In the genomic region with DNA sequence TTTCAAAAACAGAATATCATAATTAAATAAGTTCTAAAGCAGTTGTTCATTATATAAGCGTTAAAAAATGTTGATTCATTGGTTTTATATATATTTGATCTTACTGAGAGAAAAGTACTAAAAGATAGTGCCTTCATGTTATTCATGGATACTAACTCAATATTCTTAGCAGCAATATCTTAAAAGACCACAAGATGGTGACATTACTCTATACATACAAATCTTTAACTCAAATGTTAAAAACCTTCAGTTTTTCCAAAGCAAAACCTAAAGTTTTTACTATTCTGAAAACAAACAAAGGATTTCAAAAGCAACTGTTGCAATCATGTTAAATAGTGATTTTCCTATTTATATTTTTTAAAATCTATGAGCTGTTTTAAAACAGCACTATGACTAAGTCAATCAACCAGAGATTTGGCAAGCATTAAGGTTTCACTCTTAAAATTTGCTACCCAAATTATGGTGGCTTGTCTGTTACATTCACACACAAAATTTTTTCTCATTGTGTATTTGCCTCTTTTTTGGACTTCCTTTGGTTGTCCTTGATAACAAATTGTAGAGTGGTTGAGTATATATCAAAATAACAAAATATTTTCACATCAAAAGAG, we compare ENCODE assay signal across 8 cellular contexts. TPM values are rescaled to one million over a fixed set of nuclear protein-coding genes. Genes with fewer than 3 reads are reported as not detected.
DNase-seq lines count a peak whose midpoint lies in the region; ATAC-seq and TF ChIP-seq lines count a peak whose summit lies in the region.

No MANE protein-coding gene starts in this region.

- TF ChIP-seq CTCF in LNCaP clone FGC (IDR thresholded peaks at IDR 0.05; ENCODE audit: control insufficient read depth, extremely low read depth, insufficient read depth): peak; percentile 38; the same call in 1 of the 2 replicates
- peak; percentile 47 to 52 for TF ChIP-seq CTCF in left lung (IDR thresholded peaks at IDR 0.05)
- TF ChIP-seq CTCF in brain microvascular endothelial cell (IDR thresholded peaks at IDR 0.05; ENCODE audit: low read depth, low read length, missing control alignments): no peak

- H3K4me1 ChIP-seq in left lung: no peaks in the 10 kb centered on the region

- H3K27me3 ChIP-seq in left lung: no peaks in the 10 kb centered on the region
- H3K27me3 ChIP-seq in brain microvascular endothelial cell (replicated peaks): no peaks in the 10 kb centered on the region

- H3K27ac ChIP-seq in left lung (no peak overlapping the region), brain microvascular endothelial cell (no peak overlapping the region)

- ATAC-seq in left lung (peak; percentile 77), GM21528 (IDR thresholded peaks at IDR 0.05; ENCODE audit: low FRiP score, unreplicated experiment) (no peak)

- H3K36me3 ChIP-seq in left lung: no peaks in the 10 kb centered on the region
- no peaks in the 10 kb centered on the region for H3K36me3 ChIP-seq in brain microvascular endothelial cell (replicated peaks)

- H3K4me3 ChIP-seq in LNCaP clone FGC (ENCODE audit: low read depth, low read length) (no peak overlapping the region), left lung (no peak overlapping the region), brain microvascular endothelial cell (ENCODE audit: low read depth, low read length) (no peak overlapping the region)

- intact Hi-C loops in left lung (cut with DNase I): no loop called here

- DNase-seq in SIG-M5 treated with dmso at 0.1 percent for 504 hours (lab: John Stamatoyannopoulos, UW; ENCODE audit: unreplicated experiment) (peak; percentile 49), SIG-M5 (lab: John Stamatoyannopoulos, UW) (no peak), LNCaP clone FGC (ENCODE audit: low read depth) (no peak), amniotic epithelial cell (ENCODE audit: low read depth) (peak; percentile 15), left lung (no peak), DMS153 treated with DMSO at 0.1 percent for 48 hours (lab: John Stamatoyannopoulos, UW; ENCODE audit: unreplicated experiment) (no peak), brain microvascular endothelial cell (no peak)

- in situ Hi-C loops in brain microvascular endothelial cell (cut with HindIII; ENCODE audit: low pct_ligation_motif_present, low sequenced_read_pairs): no loop called here

- H3K9me3 ChIP-seq in left lung: no peaks in the 10 kb centered on the region

RNA-seq across cellular contexts. Expression of a gene that starts 50.1 kb away (rescaled TPM):
- 1 to 10 TPM in 1 of 2 donors, under 1 TPM in 1; 0.35 to 2.9 TPM for total RNA-seq in left lung

Comparison
In these comparisons a context has a peak if more than half of its experiments do, and no peak if none do; other contexts are left out.
1. DNase-seq: peak in SIG-M5 treated with dmso at 0.1 percent for 504 hours (single experiment) and amniotic epithelial cell (single experiment); none in SIG-M5 (single experiment), LNCaP clone FGC (single experiment), left lung (0 of 2), DMS153 treated with DMSO at 0.1 percent for 48 hours (single experiment) and brain microvascular endothelial cell (single experiment).